12 cellular contexts compared by ENCODE assay signal in genomic region chr2:238771193-238771592, GRCh38.
A peak's percentile ranks its signal among the peaks of the same experiment; 100 is the strongest.
DNase-seq lines count a peak whose midpoint lies in the region; ATAC-seq and TF ChIP-seq lines count a peak whose summit lies in the region.
"Had no signal": no experiment of that assay in that cellular context is flagged by ENCODE, and none has a peak within 500 bp of the region (broad histone marks: within the 10 kb centered on the region; RNA-seq: fewer than 3 reads in every experiment).

No MANE protein-coding gene starts in this region.

- peaks cover 7% of the 10 kb centered on the region for H3K9me3 ChIP-seq in cardiac muscle cell (ENCODE audit: low read depth)
- peaks cover 0 to 18% (median 0%) of the 10 kb centered on the region in 11 donors for H3K9me3 ChIP-seq in heart right ventricle
- peaks cover 42% of the 10 kb centered on the region for H3K9me3 ChIP-seq in adipocyte (ENCODE audit: control insufficient read depth, low read length)
- no peaks in the 10 kb centered on the region for H3K9me3 ChIP-seq in hepatocyte (ENCODE audit: low read depth)

- H3K36me3 ChIP-seq in cardiac muscle cell (no peaks in the 10 kb centered on the region), heart right ventricle (no peaks in the 10 kb centered on the region), adipocyte (ENCODE audit: control insufficient read depth, insufficient read depth, low read length, severe bottlenecking) (no peaks in the 10 kb centered on the region), hepatocyte (replicated peaks; ENCODE audit: insufficient read depth, low read depth) (no peaks in the 10 kb centered on the region)
- H3K36me3 ChIP-seq: BLaER1 had no signal

- H4K20me1 ChIP-seq in hepatocyte (ENCODE audit: insufficient read depth, poor library complexity, severe bottlenecking), result no peaks in the 10 kb centered on the region
- H4K20me1 ChIP-seq: BLaER1 had no signal

- no peak overlapping the region for H3K9ac ChIP-seq in adipocyte (ENCODE audit: low read length)
- H3K9ac ChIP-seq: BLaER1 had no signal

- H3K27ac ChIP-seq in cardiac muscle cell (no peak overlapping the region), heart right ventricle (no peak overlapping the region), hepatocyte (no peak overlapping the region)
- H3K27ac ChIP-seq: BLaER1 had no signal

- intact Hi-C loops in heart right ventricle (cut with DNase I), result no loop called here

- no peak overlapping the region for H2AFZ ChIP-seq in hepatocyte

- in situ Hi-C loops in KBM-7 (cut with MboI; ENCODE audit: low pct_unique_long_range_greater_than_20kb, low sequenced_read_pairs), result no loop called here

- no peaks in the 10 kb centered on the region for H3K27me3 ChIP-seq in cardiac muscle cell
- peaks cover 7 to 57% (median 38%) of the 10 kb centered on the region in 7 donors for H3K27me3 ChIP-seq in heart right ventricle
- peaks cover 17% of the 10 kb centered on the region for H3K27me3 ChIP-seq in adipocyte (replicated peaks; ENCODE audit: control insufficient read depth, insufficient read depth, low read length)
- peaks cover 50% of the 10 kb centered on the region for H3K27me3 ChIP-seq in hepatocyte
- H3K27me3 ChIP-seq: BLaER1 had no signal

- H3K4me1 ChIP-seq in cardiac muscle cell (ENCODE audit: low read depth) (no peaks in the 10 kb centered on the region), heart right ventricle (no peaks in the 10 kb centered on the region), adipocyte (ENCODE audit: control insufficient read depth, insufficient read depth, low read length) (no peaks in the 10 kb centered on the region), hepatocyte (ENCODE audit: insufficient read depth) (no peaks in the 10 kb centered on the region)

- peak in 1 of 2 donors; percentile 49 for DNase-seq in cardiac muscle cell (ENCODE audit: low read depth in 1 of 2, low spot score in 1 of 2)
- DNase-seq in heart right ventricle, result no peak
- peak; percentile 57 for DNase-seq in adipocyte (ENCODE audit: low read depth)
- peak; percentile 46 for DNase-seq in hepatocyte (ENCODE audit: low spot score)
- DNase-seq in NCI-H345 (lab: John Stamatoyannopoulos, UW), result no peak
- no peak for DNase-seq in KBM-7
- no peak for DNase-seq in stimulated activated CD4-positive, alpha-beta T cell treated with anti-CD3 and anti-CD28 coated beads, Interleukin-4, amount 100 ng/mL, for 1 hour
- DNase-seq: activated CD8-positive, alpha-beta memory T cell treated with anti-CD3 and anti-CD28 coated beads for 24 hours; mesenchymal stem cell; NCI-H2029 treated with DMSO at 0.1 percent for 48 hours had no signal

- no peaks in the 10 kb centered on the region for H3K9me2 ChIP-seq in hepatocyte (replicated peaks; ENCODE audit: insufficient read depth)

- TF ChIP-seq CTCF in cardiac muscle cell (IDR thresholded peaks at IDR 0.05; ENCODE audit: low read depth, low read length) (peak; percentile 42), heart right ventricle (IDR thresholded peaks at IDR 0.05) (peak in 1 of 9 donors; percentile 11), hepatocyte (IDR thresholded peaks at IDR 0.05; ENCODE audit: poor library complexity) (peak; percentile 29)

- H3K79me2 ChIP-seq in hepatocyte, result no peaks in the 10 kb centered on the region

- WGBS in heart right ventricle, 2 donors, result 30 to 34% methylated on average over 6 of the region's 6 CpGs
- WGBS in hepatocyte (ENCODE audit: low lambda C conversion rate, missing lambda C conversion rate), result 38% methylated on average over 6 of the region's 6 CpGs

- ATAC-seq in heart right ventricle (no peak), HG02938 (IDR thresholded peaks at IDR 0.05; ENCODE audit: unreplicated experiment) (no peak)

- no peak overlapping the region for H3K4me2 ChIP-seq in hepatocyte
- H3K4me2 ChIP-seq: BLaER1 had no signal

- H3K4me3 ChIP-seq in cardiac muscle cell, result no peak overlapping the region
- H3K4me3 ChIP-seq in heart right ventricle, result no peak overlapping the region
- no peak overlapping the region for H3K4me3 ChIP-seq in adipocyte (ENCODE audit: low read length)
- H3K4me3 ChIP-seq in hepatocyte, result no peak overlapping the region
- H3K4me3 ChIP-seq: BLaER1 had no signal

Comparison
In these comparisons a context has a peak if more than half of its experiments do, and no peak if none do; other contexts are left out.
1. DNase-seq: peak in adipocyte (single experiment) and hepatocyte (single experiment); none in heart right ventricle (0 of 2), NCI-H345 (single experiment), KBM-7 (single experiment) and stimulated activated CD4-positive, alpha-beta T cell treated with anti-CD3 and anti-CD28 coated beads, Interleukin-4, amount 100 ng/mL, for 1 hour (single experiment).